In genomic region chr12:71555789-71556188, GRCh38 we compare ENCODE assay signal across 7 cellular contexts.
DNase-seq lines count a peak whose midpoint lies in the region; ATAC-seq, FAIRE-seq and TF ChIP-seq lines count a peak whose summit lies in the region.
"Not testable (repeated sequence)": the region's sequence is repeated elsewhere in the genome, so short reads cannot be mapped to it uniquely, and the experiment has no call there.

No MANE protein-coding gene starts in this region.

- H3K36me3 ChIP-seq in HEK293 (ENCODE audit: control insufficient read depth in 2 of 2, insufficient read depth in 1 of 2, low read length in 2 of 2); IMR-90 (ENCODE audit: control insufficient read depth, insufficient read depth, low read length); K562 (ENCODE audit: control insufficient read depth, insufficient read depth, low read length); smooth muscle cell (ENCODE audit: low read depth): not testable (repeated sequence)
- H3K36me3 ChIP-seq in endodermal cell (ENCODE audit: control insufficient read depth, insufficient read depth, low read length): peaks cover 78% of the 10 kb centered on the region

- not testable (repeated sequence) for BruUV-seq in IMR-90 (replicated peaks; lab: Mats Ljungman, UMichigan); K562 (replicated peaks; lab: Mats Ljungman, UMichigan)

- not testable (repeated sequence) for H3K18ac ChIP-seq in IMR-90 (ENCODE audit: low read depth, low read length)

- FAIRE-seq in K562 (lab: Jason Lieb, UNC): not testable (repeated sequence)

- TF ChIP-seq POLR2A in IMR-90 (IDR thresholded peaks at IDR 0.05; ENCODE audit: low read depth, low read length); K562 (conservative IDR thresholded peaks at IDR 0.05): not testable (repeated sequence)

- ATAC-seq in IMR-90 (ENCODE audit: low read depth); SK-N-SH treated with all-trans-retinoic acid at 6 μM for 48 hours; K562: not testable (repeated sequence)

- H3K36me3 Mint-ChIP-seq in endodermal cell (ENCODE audit: low read depth): peaks cover 44% of the 10 kb centered on the region

- not testable (repeated sequence) for H3K27me3 ChIP-seq in IMR-90 (ENCODE audit: control insufficient read depth, insufficient read depth, low read length); K562 (ENCODE audit: control insufficient read depth in 2 of 2, insufficient read depth in 2 of 2, low read length in 2 of 2); endodermal cell (ENCODE audit: control insufficient read depth, insufficient read depth, low read length, poor library complexity, severe bottlenecking); smooth muscle cell (ENCODE audit: low read depth)

- not testable (repeated sequence) for H4K8ac ChIP-seq in IMR-90 (ENCODE audit: low read depth in 2 of 2, low read length in 2 of 2)

- H3K4me1 ChIP-seq in HEK293 (ENCODE audit: control insufficient read depth, insufficient read depth, low read length); IMR-90 (ENCODE audit: control insufficient read depth, insufficient read depth, low read length); K562 (replicated peaks in 1 of 2; ENCODE audit: control insufficient read depth in 2 of 2, insufficient read depth in 2 of 2, low read length in 2 of 2); smooth muscle cell (ENCODE audit: low read depth): not testable (repeated sequence)
- peaks cover 16% of the 10 kb centered on the region for H3K4me1 ChIP-seq in endodermal cell (ENCODE audit: control insufficient read depth, insufficient read depth, low read length)

- no CpG with 5 or more reads among the region's 1 CpG for WGBS in IMR-90 (ENCODE audit: extremely low coverage in 2 of 2, insufficient read length in 1 of 2), 2 experiments
- 9% methylated on average over 1 of the region's 1 CpG for WGBS in K562 (ENCODE audit: insufficient coverage, low coverage, missing lambda C conversion rate)
- 100% methylated on average over 1 of the region's 1 CpG; no CpG with 5 or more reads in 1 of the 2 experiments for WGBS in endodermal cell (ENCODE audit: insufficient coverage in 1 of 2, insufficient read length in 1 of 2), 2 experiments
- 94% methylated on average over 1 of the region's 1 CpG for WGBS in smooth muscle cell (ENCODE audit: low lambda C conversion rate)

- not testable (repeated sequence) for DNase-seq in IMR-90; K562 (ENCODE audit: extremely low read depth in 1 of 4, low spot score in 3 of 4); endodermal cell; smooth muscle cell (lab: John Stamatoyannopoulos, UW; ENCODE audit: unreplicated experiment)

- not testable (repeated sequence) for TF ChIP-seq EP300 in K562 (IDR thresholded peaks at IDR 0.05; ENCODE audit: low read length)

- not testable (repeated sequence) for TF ChIP-seq CTCF in HEK293 (tag by site-specific recombination; IDR thresholded peaks at IDR 0.05); IMR-90 (conservative IDR thresholded peaks at IDR 0.05; ENCODE audit: low read depth, low read length); K562 (IDR thresholded peaks at IDR 0.05 in 2 of 3, conservative IDR thresholded peaks at IDR 0.05 in 1 of 3; ENCODE audit: insufficient read depth in 2 of 3, low read depth in 1 of 3, low read length in 3 of 3); endodermal cell (conservative IDR thresholded peaks at IDR 0.05); smooth muscle cell (IDR thresholded peaks at IDR 0.05; ENCODE audit: borderline replicate concordance, insufficient read depth, poor library complexity, severe bottlenecking)
- 0 out of 2 replicates have a peak, but pooled peaks have one; percentile 2 for TF ChIP-seq CTCF in VCaP (conservative IDR thresholded peaks at IDR 0.05)

- TF ChIP-seq RAD21 in IMR-90 (IDR thresholded peaks at IDR 0.05; ENCODE audit: low read length); K562 (CRISPR knock-in tag; conservative IDR thresholded peaks at IDR 0.05 in 1 of 2, IDR thresholded peaks at IDR 0.05 in 1 of 2): not testable (repeated sequence)

- not testable (repeated sequence) for H3K27ac ChIP-seq in HEK293 (ENCODE audit: extremely low read depth, low read depth, low read length); IMR-90 (ENCODE audit: insufficient read depth, low read length); VCaP; K562 (ENCODE audit: extremely low read depth, low read depth, low read length); endodermal cell (ENCODE audit: low read depth, low read length)
- H3K27ac ChIP-seq in smooth muscle cell (ENCODE audit: low read depth): peak overlapping the region; percentile 74

- not testable (repeated sequence) for H3K23ac ChIP-seq in IMR-90 (ENCODE audit: low read depth, low read length)

- H3K56ac ChIP-seq in IMR-90 (ENCODE audit: extremely low read depth, insufficient read depth, low read length): not testable (repeated sequence)

- not testable (repeated sequence) for H2BK120ac ChIP-seq in IMR-90 (ENCODE audit: low read depth, low read length)

- peaks cover 34% of the 10 kb centered on the region for H3K4me1 Mint-ChIP-seq in endodermal cell

- not testable (repeated sequence) for H4K5ac ChIP-seq in IMR-90 (ENCODE audit: low read depth, low read length)

- H3K79me2 ChIP-seq in K562 (ENCODE audit: control insufficient read depth, insufficient read depth, low read length); smooth muscle cell (ENCODE audit: low read depth): not testable (repeated sequence)

- not testable (repeated sequence) for H3K14ac ChIP-seq in IMR-90 (replicated peaks; ENCODE audit: low read depth, low read length)

- not testable (repeated sequence) for H2BK20ac ChIP-seq in IMR-90 (ENCODE audit: low read depth, low read length)

- not testable (repeated sequence) for H3K9me3 ChIP-seq in HEK293 (ENCODE audit: control insufficient read depth, insufficient read depth, low read depth, low read length); IMR-90 (ENCODE audit: control insufficient read depth, insufficient read depth, low read length); K562 (replicated peaks; ENCODE audit: control insufficient read depth, insufficient read depth, low read depth, low read length); endodermal cell (ENCODE audit: control insufficient read depth, low read length); smooth muscle cell (replicated peaks; ENCODE audit: low read depth)

- H3K9me1 ChIP-seq in IMR-90 (ENCODE audit: insufficient read depth, low read length); K562 (ENCODE audit: control insufficient read depth, insufficient read depth, low read length): not testable (repeated sequence)

- 0 out of 2 replicates have a peak overlapping the region, but pooled peaks have one; percentile 13 for H2AK5ac ChIP-seq in IMR-90 (ENCODE audit: low read depth, low read length)

- H4K20me1 ChIP-seq in IMR-90 (ENCODE audit: insufficient read depth, low read length); K562 (replicated peaks; ENCODE audit: control insufficient read depth, insufficient read depth, low read length); smooth muscle cell (ENCODE audit: low read depth): not testable (repeated sequence)

- H3K4ac ChIP-seq in IMR-90 (ENCODE audit: low read depth, low read length): not testable (repeated sequence)

- not testable (repeated sequence) for H3K4me3 ChIP-seq in HEK293 (ENCODE audit: low read depth, low read length); IMR-90 (ENCODE audit: insufficient read depth, low read depth, low read length); K562; endodermal cell (ENCODE audit: low read length); smooth muscle cell

- H2BK5ac ChIP-seq in IMR-90 (ENCODE audit: low read depth, low read length, poor library complexity, severe bottlenecking): not testable (repeated sequence)

- not testable (repeated sequence) for H3K79me1 ChIP-seq in IMR-90 (ENCODE audit: low read depth in 1 of 2, low read length in 2 of 2)

- H3K27me3 Mint-ChIP-seq in endodermal cell (ENCODE audit: insufficient read depth): not testable (repeated sequence)

- not testable (repeated sequence) for H2AFZ ChIP-seq in IMR-90 (replicated peaks; ENCODE audit: low read length, poor library complexity); K562 (ENCODE audit: low read depth, low read length); smooth muscle cell (ENCODE audit: low read depth)

- POLR2A ChIA-PET in HEK293 (lab: Yijun Ruan, JAX); IMR-90 (lab: Charles Lee; ENCODE audit: unreplicated experiment); K562 (lab: Yijun Ruan, JAX): not testable (repeated sequence)

- H3K9ac ChIP-seq in IMR-90 (ENCODE audit: low read depth, low read length); K562 (ENCODE audit: insufficient read depth in 1 of 2, low read depth in 2 of 2, low read length in 2 of 2); endodermal cell (ENCODE audit: extremely low read depth, low read length, poor library complexity, severe bottlenecking); smooth muscle cell (ENCODE audit: low read depth): not testable (repeated sequence)

- not testable (repeated sequence) for H2AK9ac ChIP-seq in IMR-90 (replicated peaks; ENCODE audit: low read depth, low read length, poor library complexity)

- dilution Hi-C loops in IMR-90 (cut with HindIII; ENCODE audit: low sequenced_read_pairs, unreplicated experiment): not testable (repeated sequence)

- in situ Hi-C loops in IMR-90 (cut with MboI; ENCODE audit: low sequenced_read_pairs); K562 (cut with MboI): not testable (repeated sequence)

- H3K4me2 ChIP-seq in IMR-90 (ENCODE audit: low read depth, low read length); K562 (ENCODE audit: insufficient read depth, low read length); smooth muscle cell: not testable (repeated sequence)

- H2BK15ac ChIP-seq in IMR-90 (ENCODE audit: low read depth, low read length): not testable (repeated sequence)

- CTCF ChIA-PET in HEK293 (lab: Yijun Ruan, JAX): interaction anchor here (0.6 kb wide), 1 partner anchor 80 kb away, joined by 3 read pairs; no protein-coding TSS in a partner anchor
- CTCF ChIA-PET in IMR-90 (lab: Yijun Ruan, JAX); K562 (lab: Yijun Ruan, JAX; ENCODE audit: low intra/inter-chr PET ratio): not testable (repeated sequence)

- peak overlapping the region; percentile 21 for H3K27ac Mint-ChIP-seq in endodermal cell

- not testable (repeated sequence) for H3K9me3 Mint-ChIP-seq in endodermal cell

- intact Hi-C loops in IMR-90 (cut with micrococcal nuclease) (loop anchor here (10.0 kb wide), 1 partner anchor 189 kb away; no protein-coding TSS in a partner anchor), K562 (cut with micrococcal nuclease) (loop anchor here (10.0 kb wide), 1 partner anchor 821 kb away; no protein-coding TSS in a partner anchor)

- H3F3A ChIP-seq in smooth muscle cell (ENCODE audit: low read depth): peaks cover 27% of the 10 kb centered on the region

- not testable (repeated sequence) for H4K91ac ChIP-seq in IMR-90 (ENCODE audit: insufficient read depth, low read depth, low read length)

- H3K4me3 Mint-ChIP-seq in endodermal cell: not testable (repeated sequence)
